In genomic region chr2:1784986-1785617, GRCh38 we compare ENCODE assay signal across 28 cellular contexts. TPM values are rescaled to one million over a fixed set of nuclear protein-coding genes. Genes with fewer than 3 reads are reported as not detected.
DNase-seq lines count a peak whose midpoint lies in the region; ATAC-seq, FAIRE-seq and TF ChIP-seq lines count a peak whose summit lies in the region.
"Had no signal": no experiment of that assay in that cellular context is flagged by ENCODE, and none has a peak within 500 bp of the region (broad histone marks: within the 10 kb centered on the region; RNA-seq: fewer than 3 reads in every experiment).

No MANE protein-coding gene starts in this region.

- H3K4me1 ChIP-seq in stomach (no peaks in the 10 kb centered on the region), smooth muscle cell (ENCODE audit: low read depth) (peaks cover 5% of the 10 kb centered on the region)
- H3K4me1 ChIP-seq: Caco-2 had no signal

- no peak overlapping the region for H3K4me2 ChIP-seq in smooth muscle cell

- no peak overlapping the region for H2AFZ ChIP-seq in smooth muscle cell (ENCODE audit: low read depth)

- H3K36me3 Mint-ChIP-seq in activated CD8-positive, alpha-beta memory T cell treated with anti-CD3 and anti-CD28 coated beads, Interleukin-2, amount 10 ng/mL, durations not matched to agents 7 days and 5 days, result no peaks in the 10 kb centered on the region
- no peaks in the 10 kb centered on the region for H3K36me3 Mint-ChIP-seq in CD4-positive, alpha-beta T cell (ENCODE audit: low read depth)
- H3K36me3 Mint-ChIP-seq: CD8-positive, alpha-beta T cell had no signal

- POLR2A ChIA-PET in CD4-positive, alpha-beta T cell (lab: Charles Lee), result no interaction called here

- H3K9me3 ChIP-seq in stomach (no peaks in the 10 kb centered on the region), smooth muscle cell (replicated peaks; ENCODE audit: low read depth) (no peaks in the 10 kb centered on the region)
- H3K9me3 ChIP-seq in CD4-positive, alpha-beta T cell (ENCODE audit: control insufficient read depth, low read length), result no peaks in the 10 kb centered on the region
- H3K9me3 ChIP-seq: Caco-2, MG63 had no signal

- H3K27ac ChIP-seq in stomach (no peak overlapping the region), smooth muscle cell (ENCODE audit: low read depth) (no peak overlapping the region)
- no peak overlapping the region for H3K27ac ChIP-seq in CD4-positive, alpha-beta T cell (ENCODE audit: low read depth, low read length)
- H3K27ac ChIP-seq: SK-N-MC had no signal

- no peak for TF ChIP-seq POLR2A in stomach (IDR thresholded peaks at IDR 0.05)

- peak; percentile 44 for DNase-seq in activated CD8-positive, alpha-beta memory T cell treated with anti-CD3 and anti-CD28 coated beads, Interleukin-2, amount 50 U/mL, for 48 hours
- DNase-seq in activated CD8-positive, alpha-beta memory T cell treated with anti-CD3 and anti-CD28 coated beads, Interleukin-2, amount 10 ng/mL, durations not matched to agents 7 days and 5 days, result no peak
- DNase-seq in HTR-8/SVneo (ENCODE audit: insufficient read length, low spot score) (no peak), islet precursor cell (peak; percentile 47), stomach (peak; percentile 16), smooth muscle cell (lab: John Stamatoyannopoulos, UW; ENCODE audit: unreplicated experiment) (no peak)
- DNase-seq in activated naive CD4-positive, alpha-beta T cell (lab: John Stamatoyannopoulos, UW), result no peak
- DNase-seq in CD4-positive, alpha-beta T cell, result no peak
- DNase-seq: C1 segment of cervical spinal cord, Caco-2, EL, GDM1, MG63, NCI-H1105 treated with DMSO at 0.1 percent for 48 hours, NCI-H146, NCI-H1930, NCI-H446, NCI-H524 treated with DMSO at 0.1 percent for 48 hours, NCI-H774, SIG-M5 had no signal

- H3K27me3 Mint-ChIP-seq in activated CD8-positive, alpha-beta memory T cell treated with anti-CD3 and anti-CD28 coated beads, Interleukin-2, amount 10 ng/mL, durations not matched to agents 7 days and 5 days, result no peaks in the 10 kb centered on the region
- H3K27me3 Mint-ChIP-seq in CD4-positive, alpha-beta T cell, result peaks cover 4% of the 10 kb centered on the region

- H4K20me1 ChIP-seq in smooth muscle cell (ENCODE audit: low read depth), result no peaks in the 10 kb centered on the region

- 78 to 88% (median 88%) methylated on average over 19 of the region's 19 CpGs for WGBS in stomach, 5 donors
- WGBS in smooth muscle cell (ENCODE audit: low lambda C conversion rate), result 87% methylated on average over 19 of the region's 19 CpGs

- intact Hi-C loops in stomach (cut with DNase I; ENCODE audit: low total_unique reads), result no loop called here
- intact Hi-C loops in CD4-positive, alpha-beta T cell (cut with DNase I, micrococcal nuclease), result no loop called here

- H3K9me3 Mint-ChIP-seq in activated CD8-positive, alpha-beta memory T cell treated with anti-CD3 and anti-CD28 coated beads, Interleukin-2, amount 10 ng/mL, durations not matched to agents 7 days and 5 days (ENCODE audit: low read depth), result no peaks in the 10 kb centered on the region
- no peaks in the 10 kb centered on the region for H3K9me3 Mint-ChIP-seq in CD4-positive, alpha-beta T cell
- H3K9me3 Mint-ChIP-seq: CD8-positive, alpha-beta T cell had no signal

- H3K4me3 ChIP-seq in stomach (no peak overlapping the region), smooth muscle cell (no peak overlapping the region)
- H3K4me3 ChIP-seq: GM12878, K562, MG63, SK-N-MC had no signal

- H3K36me3 ChIP-seq in stomach, result no peaks in the 10 kb centered on the region
- H3K36me3 ChIP-seq in smooth muscle cell (ENCODE audit: low read depth), result no peaks in the 10 kb centered on the region
- H3K36me3 ChIP-seq: MG63 had no signal

- FAIRE-seq in HTR-8/SVneo (lab: Jason Lieb, UNC), result peak; percentile 23
- FAIRE-seq: A204.1, GM12878, HepG2, K562, RCC 7860 had no signal

- no peak for TF ChIP-seq EP300 in stomach (IDR thresholded peaks at IDR 0.05)

- H3F3A ChIP-seq in smooth muscle cell (ENCODE audit: low read depth), result no peaks in the 10 kb centered on the region

- H3K27me3 ChIP-seq in stomach, result peaks cover 0 to 26% (median 0%) of the 10 kb centered on the region in 3 donors
- no peaks in the 10 kb centered on the region for H3K27me3 ChIP-seq in smooth muscle cell (ENCODE audit: low read depth)
- H3K27me3 ChIP-seq in CD4-positive, alpha-beta T cell (ENCODE audit: control insufficient read depth, insufficient read depth, low read length), result no peaks in the 10 kb centered on the region
- H3K27me3 ChIP-seq: MG63 had no signal

- no peak for ATAC-seq in activated CD8-positive, alpha-beta memory T cell treated with anti-CD3 and anti-CD28 coated beads, Interleukin-2, amount 10 ng/mL, durations not matched to agents 7 days and 5 days
- no peak for ATAC-seq in CD4-positive, alpha-beta T cell (ENCODE audit: poor library complexity)
- ATAC-seq: CD8-positive, alpha-beta T cell; GM12878; HCT116; HepG2; K562 had no signal

- no peaks in the 10 kb centered on the region for H3K79me2 ChIP-seq in smooth muscle cell (ENCODE audit: low read depth)

- CTCF ChIA-PET in activated CD8-positive, alpha-beta memory T cell treated with anti-CD3 and anti-CD28 coated beads, Interleukin-2, amount 10 ng/mL, durations not matched to agents 7 days and 5 days (lab: Charles Lee), result interaction anchor here (0.9 kb wide), 1 partner anchor 17 kb away, joined by 3 read pairs; no protein-coding TSS in a partner anchor
- CTCF ChIA-PET in CD4-positive, alpha-beta T cell (lab: Charles Lee), result no interaction called here

- no peak overlapping the region for H3K9ac ChIP-seq in smooth muscle cell (ENCODE audit: low read depth)

- H3K4me1 Mint-ChIP-seq in activated CD8-positive, alpha-beta memory T cell treated with anti-CD3 and anti-CD28 coated beads, Interleukin-2, amount 10 ng/mL, durations not matched to agents 7 days and 5 days, result peaks cover 32% of the 10 kb centered on the region
- no peaks in the 10 kb centered on the region for H3K4me1 Mint-ChIP-seq in CD4-positive, alpha-beta T cell (ENCODE audit: low read depth)

- TF ChIP-seq CTCF in stomach (IDR thresholded peaks at IDR 0.05) (no peak), smooth muscle cell (IDR thresholded peaks at IDR 0.05; ENCODE audit: borderline replicate concordance, insufficient read depth, poor library complexity, severe bottlenecking) (no peak)
- no peak for TF ChIP-seq CTCF in CD4-positive, alpha-beta T cell (IDR thresholded peaks at IDR 0.05)

- H3K27ac Mint-ChIP-seq in activated CD8-positive, alpha-beta memory T cell treated with anti-CD3 and anti-CD28 coated beads, Interleukin-2, amount 10 ng/mL, durations not matched to agents 7 days and 5 days, result no peak overlapping the region
- no peak overlapping the region for H3K27ac Mint-ChIP-seq in CD4-positive, alpha-beta T cell
- H3K27ac Mint-ChIP-seq: CD8-positive, alpha-beta T cell had no signal

- no peak overlapping the region for H3K4me3 Mint-ChIP-seq in activated CD8-positive, alpha-beta memory T cell treated with anti-CD3 and anti-CD28 coated beads, Interleukin-2, amount 10 ng/mL, durations not matched to agents 7 days and 5 days
- no peak overlapping the region for H3K4me3 Mint-ChIP-seq in CD4-positive, alpha-beta T cell
- H3K4me3 Mint-ChIP-seq: CD8-positive, alpha-beta T cell had no signal

RNA-seq across cellular contexts. Expression of gene PXDN, which starts 40.8 kb away (rescaled TPM):
- 1 to 10 TPM; 2.0 to 3.1 TPM for total RNA-seq in activated CD8-positive, alpha-beta memory T cell treated with anti-CD3 and anti-CD28 coated beads, Interleukin-2, amount 10 ng/mL, durations not matched to agents 7 days and 5 days
- total RNA-seq in stomach (10 to 100 TPM; 24.9 to 71.6 (median 42.0) TPM), smooth muscle cell (328 and 334 TPM in 2 replicates)
- polyA plus RNA-seq in stomach (1 to 10 TPM; 3.3 to 8.0 (median 5.0) TPM), smooth muscle cell (253 and 333 TPM in 2 replicates)
- under 1 TPM; 0.47 to 0.84 TPM for total RNA-seq in CD4-positive, alpha-beta T cell
- total RNA-seq: HepG2 had no signal
- polyA plus RNA-seq: HepG2, K562 had no signal

Comparison
In these comparisons a context has a peak if more than half of its experiments do, and no peak if none do; other contexts are left out.
1. DNase-seq: peak in activated CD8-positive, alpha-beta memory T cell treated with anti-CD3 and anti-CD28 coated beads, Interleukin-2, amount 50 U/mL, for 48 hours (single experiment), islet precursor cell (single experiment) and stomach (single experiment); none in activated CD8-positive, alpha-beta memory T cell treated with anti-CD3 and anti-CD28 coated beads, Interleukin-2, amount 10 ng/mL, durations not matched to agents 7 days and 5 days (single experiment), HTR-8/SVneo (single experiment), activated naive CD4-positive, alpha-beta T cell (0 of 4), smooth muscle cell (single experiment) and CD4-positive, alpha-beta T cell (0 of 10).
2. RNA of gene PXDN, which starts 40.8 kb away (total RNA-seq): 328 to 334 TPM in smooth muscle cell and 24.9 to 71.6 TPM in stomach; 2.0 to 3.1 TPM in activated CD8-positive, alpha-beta memory T cell treated with anti-CD3 and anti-CD28 coated beads, Interleukin-2, amount 10 ng/mL, durations not matched to agents 7 days and 5 days and 0.47 to 0.84 TPM in CD4-positive, alpha-beta T cell; every median in the first group is over 4 times any median in the second.